ENCODE assay signal across 21 cellular contexts in genomic region chr10:71281646-71282322, GRCh38. TPM values are rescaled to one million over a fixed set of nuclear protein-coding genes. Genes with fewer than 3 reads are reported as not detected.
DNase-seq lines count a peak whose midpoint lies in the region; ATAC-seq and TF ChIP-seq lines count a peak whose summit lies in the region.
"Had no signal": no experiment of that assay in that cellular context is flagged by ENCODE, and none has a peak within 500 bp of the region (broad histone marks: within the 10 kb centered on the region; RNA-seq: fewer than 3 reads in every experiment).

No MANE protein-coding gene starts in this region.

- no peak overlapping the region for H2AFZ ChIP-seq in GM23338

- H3K9me3 ChIP-seq in BLaER1 treated with 17β-estradiol and CSF1 and Interleukin-3, amounts not matched to agents 10 nM and 100 nM (replicated peaks in 1 of 11), result no peaks in the 10 kb centered on the region
- H3K9me3 ChIP-seq in MG63, result no peaks in the 10 kb centered on the region
- H3K9me3 ChIP-seq: SJCRH30 had no signal

- H3K36me3 Mint-ChIP-seq in GM23338 (ENCODE audit: low read depth), result peaks cover 31% of the 10 kb centered on the region
- H3K36me3 Mint-ChIP-seq: CD8-positive, alpha-beta memory T cell had no signal

- TF ChIP-seq CTCF in GM23338 (conservative IDR thresholded peaks at IDR 0.05; ENCODE audit: low read depth in 2 of 2), result no peak

- peaks cover 34% of the 10 kb centered on the region for H3K4me1 Mint-ChIP-seq in GM23338
- H3K4me1 Mint-ChIP-seq: CD8-positive, alpha-beta memory T cell had no signal

- H3K79me2 ChIP-seq in GM23338 (replicated peaks; ENCODE audit: insufficient read depth), result 0 out of 2 replicates have a peak, but pooled peaks cover 4% of the 10 kb centered on the region

- no peaks in the 10 kb centered on the region for H3K9me3 Mint-ChIP-seq in GM23338
- H3K9me3 Mint-ChIP-seq: CD8-positive, alpha-beta memory T cell; H9 had no signal

- peak overlapping the region in 1 of 11 experiments; percentile 44; a peak in 1 of 22 replicates for H3K9ac ChIP-seq in BLaER1 treated with 17β-estradiol and CSF1 and Interleukin-3, amounts not matched to agents 10 nM and 100 nM

- H3K4me2 ChIP-seq in BLaER1 treated with 17β-estradiol and CSF1 and Interleukin-3, amounts not matched to agents 10 nM and 100 nM, result peak overlapping the region in 9 of 11 experiments; percentile 5 to 62 (median 47); a peak in 15 of 22 replicates
- H3K4me2 ChIP-seq in GM23338, result no peak overlapping the region

- H3K27me3 Mint-ChIP-seq in GM23338 (ENCODE audit: insufficient read depth, low read depth, poor library complexity), result peaks cover 14% of the 10 kb centered on the region

- H3K9me2 ChIP-seq in GM23338 (ENCODE audit: insufficient read depth), result no peaks in the 10 kb centered on the region

- no peaks in the 10 kb centered on the region for H3K36me3 ChIP-seq in BLaER1 treated with 17β-estradiol and CSF1 and Interleukin-3, amounts not matched to agents 10 nM and 100 nM
- H3K36me3 ChIP-seq in GM23338 (ENCODE audit: insufficient read depth), result peaks cover 4% of the 10 kb centered on the region; the same call in 1 of the 2 replicates
- H3K36me3 ChIP-seq in MG63, result no peaks in the 10 kb centered on the region
- H3K36me3 ChIP-seq: SJCRH30 had no signal

- H4K20me1 ChIP-seq in BLaER1 treated with 17β-estradiol and CSF1 and Interleukin-3, amounts not matched to agents 10 nM and 100 nM, result peaks cover 0 to 13% (median 0%) of the 10 kb centered on the region in 11 experiments; a peak in 1 of 22 replicates
- H4K20me1 ChIP-seq in GM23338 (replicated peaks; ENCODE audit: insufficient read depth), result no peaks in the 10 kb centered on the region

- H3K4me3 Mint-ChIP-seq in GM23338, result no peak overlapping the region
- H3K4me3 Mint-ChIP-seq: CD8-positive, alpha-beta memory T cell had no signal

- H3K27ac ChIP-seq in BLaER1 treated with 17β-estradiol and CSF1 and Interleukin-3, amounts not matched to agents 10 nM and 100 nM, result 0 out of 22 replicates have a peak overlapping the region, but pooled peaks of 1 of the 11 experiments have one; percentile 12
- H3K27ac ChIP-seq in GM23338 (ENCODE audit: low read depth), result no peak overlapping the region
- H3K27ac ChIP-seq: 22Rv1, C4-2B, SJCRH30 had no signal

- H3K4me1 ChIP-seq in BLaER1 treated with 17β-estradiol and CSF1 and Interleukin-3, amounts not matched to agents 10 nM and 100 nM, result peaks cover 27 to 63% (median 52%) of the 10 kb centered on the region in 10 experiments
- peaks cover 15% of the 10 kb centered on the region; the same call in 1 of the 2 replicates for H3K4me1 ChIP-seq in GM23338 (ENCODE audit: insufficient read depth)
- H3K4me1 ChIP-seq: SJCRH30 had no signal

- no peaks in the 10 kb centered on the region for H3K27me3 ChIP-seq in BLaER1 treated with 17β-estradiol and CSF1 and Interleukin-3, amounts not matched to agents 10 nM and 100 nM
- H3K27me3 ChIP-seq in GM23338 (ENCODE audit: insufficient read depth) (no peaks in the 10 kb centered on the region), MG63 (no peaks in the 10 kb centered on the region)
- H3K27me3 ChIP-seq: SJCRH30 had no signal

- H3K27ac Mint-ChIP-seq in GM23338, result no peak overlapping the region; the same call in 1 of the 2 replicates

- H3F3A ChIP-seq in GM23338 (replicated peaks; ENCODE audit: low read depth), result no peaks in the 10 kb centered on the region

- no peak for ATAC-seq in GM23338

- peak; percentile 60 for DNase-seq in DMS 273 (lab: John Stamatoyannopoulos, UW; ENCODE audit: unreplicated experiment)
- DNase-seq in DMS 273 treated with DMSO at 0.1 percent for 48 hours (lab: John Stamatoyannopoulos, UW), result no peak
- peak; percentile 37 to 81 for DNase-seq in NCI-H2081 (lab: John Stamatoyannopoulos, UW)
- DNase-seq in cerebellar cortex (ENCODE audit: low spot score), result peak; percentile 84
- DNase-seq in GM23338 (ENCODE audit: low spot score), result no peak
- no peak for DNase-seq in MG63
- DNase-seq in activated effector memory CD4-positive, alpha-beta T cell treated with anti-CD3 and anti-CD28 coated beads, Interleukin-2, amount 50 U/mL, for 16 hours, result no peak
- DNase-seq: ACHN; CD8-positive, alpha-beta memory T cell; H9; KG1; NCI-H1105 treated with DMSO at 0.1 percent for 48 hours; NCI-H187 treated with DMSO at 0.1 percent for 48 hours; NCI-H2171; NCI-H345; NCI-H526; SJCRH30; T-helper 1 cell had no signal

- H3K4me3 ChIP-seq in BLaER1 treated with 17β-estradiol and CSF1 and Interleukin-3, amounts not matched to agents 10 nM and 100 nM, result no peak overlapping the region
- H3K4me3 ChIP-seq in GM23338, result no peak overlapping the region
- no peak overlapping the region for H3K4me3 ChIP-seq in MG63
- H3K4me3 ChIP-seq: SJCRH30 had no signal

TF ChIP-seq in GM23338, 12 proteins besides CTCF, POLR2A, EP300 and RAD21:
- TF ChIP-seq POLR2AphosphoS5 (IDR thresholded peaks at IDR 0.05; ENCODE audit: low read depth) (no peak), ZNF331 (CRISPR knock-in tag; IDR thresholded peaks at IDR 0.05; ENCODE audit: low read depth) (no peak), EZH2phosphoT487 (IDR thresholded peaks at IDR 0.05; ENCODE audit: unreplicated experiment) (no peak)
- TF ChIP-seq, protein P1, sequence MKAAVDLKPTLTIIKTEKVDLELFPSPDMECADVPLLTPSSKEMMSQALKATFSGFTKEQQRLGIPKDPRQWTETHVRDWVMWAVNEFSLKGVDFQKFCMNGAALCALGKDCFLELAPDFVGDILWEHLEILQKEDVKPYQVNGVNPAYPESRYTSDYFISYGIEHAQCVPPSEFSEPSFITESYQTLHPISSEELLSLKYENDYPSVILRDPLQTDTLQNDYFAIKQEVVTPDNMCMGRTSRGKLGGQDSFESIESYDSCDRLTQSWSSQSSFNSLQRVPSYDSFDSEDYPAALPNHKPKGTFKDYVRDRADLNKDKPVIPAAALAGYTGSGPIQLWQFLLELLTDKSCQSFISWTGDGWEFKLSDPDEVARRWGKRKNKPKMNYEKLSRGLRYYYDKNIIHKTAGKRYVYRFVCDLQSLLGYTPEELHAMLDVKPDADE (IDR thresholded peaks at IDR 0.05), result no peak
- TF ChIP-seq, protein P2, sequence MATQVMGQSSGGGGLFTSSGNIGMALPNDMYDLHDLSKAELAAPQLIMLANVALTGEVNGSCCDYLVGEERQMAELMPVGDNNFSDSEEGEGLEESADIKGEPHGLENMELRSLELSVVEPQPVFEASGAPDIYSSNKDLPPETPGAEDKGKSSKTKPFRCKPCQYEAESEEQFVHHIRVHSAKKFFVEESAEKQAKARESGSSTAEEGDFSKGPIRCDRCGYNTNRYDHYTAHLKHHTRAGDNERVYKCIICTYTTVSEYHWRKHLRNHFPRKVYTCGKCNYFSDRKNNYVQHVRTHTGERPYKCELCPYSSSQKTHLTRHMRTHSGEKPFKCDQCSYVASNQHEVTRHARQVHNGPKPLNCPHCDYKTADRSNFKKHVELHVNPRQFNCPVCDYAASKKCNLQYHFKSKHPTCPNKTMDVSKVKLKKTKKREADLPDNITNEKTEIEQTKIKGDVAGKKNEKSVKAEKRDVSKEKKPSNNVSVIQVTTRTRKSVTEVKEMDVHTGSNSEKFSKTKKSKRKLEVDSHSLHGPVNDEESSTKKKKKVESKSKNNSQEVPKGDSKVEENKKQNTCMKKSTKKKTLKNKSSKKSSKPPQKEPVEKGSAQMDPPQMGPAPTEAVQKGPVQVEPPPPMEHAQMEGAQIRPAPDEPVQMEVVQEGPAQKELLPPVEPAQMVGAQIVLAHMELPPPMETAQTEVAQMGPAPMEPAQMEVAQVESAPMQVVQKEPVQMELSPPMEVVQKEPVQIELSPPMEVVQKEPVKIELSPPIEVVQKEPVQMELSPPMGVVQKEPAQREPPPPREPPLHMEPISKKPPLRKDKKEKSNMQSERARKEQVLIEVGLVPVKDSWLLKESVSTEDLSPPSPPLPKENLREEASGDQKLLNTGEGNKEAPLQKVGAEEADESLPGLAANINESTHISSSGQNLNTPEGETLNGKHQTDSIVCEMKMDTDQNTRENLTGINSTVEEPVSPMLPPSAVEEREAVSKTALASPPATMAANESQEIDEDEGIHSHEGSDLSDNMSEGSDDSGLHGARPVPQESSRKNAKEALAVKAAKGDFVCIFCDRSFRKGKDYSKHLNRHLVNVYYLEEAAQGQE (IDR thresholded peaks at IDR 0.05; ENCODE audit: unreplicated experiment), result no peak

RNA-seq across cellular contexts. Expression of gene SLC29A3, which starts 37.3 kb away (rescaled TPM):
- total RNA-seq in GM23338 (2014; rRNA removed; shearing (Covaris generic)), result 8.3 and 10.3 TPM in 2 replicates
- polyA plus RNA-seq in GM23338 (2016; fragmentation: Nextera tagmentation; extraction: Ambion mirVana), result 11.3 and 12.3 TPM in 2 replicates
- total RNA-seq in MG63 (2014; rRNA removed; shearing (Covaris generic); ENCODE audit: low replicate concordance), result 0.92 TPM in 1 of 2 replicates, not detected in the other

Comparison
In these comparisons a context has a peak if more than half of its experiments do, and no peak if none do; other contexts are left out.
1. DNase-seq: peak in DMS 273 (single experiment), NCI-H2081 (2 of 2) and cerebellar cortex (single experiment); none in DMS 273 treated with DMSO at 0.1 percent for 48 hours (single experiment), GM23338 (single experiment), MG63 (single experiment) and activated effector memory CD4-positive, alpha-beta T cell treated with anti-CD3 and anti-CD28 coated beads, Interleukin-2, amount 50 U/mL, for 16 hours (single experiment).